1 cellular context compared by ENCODE assay signal in the genomic region with DNA sequence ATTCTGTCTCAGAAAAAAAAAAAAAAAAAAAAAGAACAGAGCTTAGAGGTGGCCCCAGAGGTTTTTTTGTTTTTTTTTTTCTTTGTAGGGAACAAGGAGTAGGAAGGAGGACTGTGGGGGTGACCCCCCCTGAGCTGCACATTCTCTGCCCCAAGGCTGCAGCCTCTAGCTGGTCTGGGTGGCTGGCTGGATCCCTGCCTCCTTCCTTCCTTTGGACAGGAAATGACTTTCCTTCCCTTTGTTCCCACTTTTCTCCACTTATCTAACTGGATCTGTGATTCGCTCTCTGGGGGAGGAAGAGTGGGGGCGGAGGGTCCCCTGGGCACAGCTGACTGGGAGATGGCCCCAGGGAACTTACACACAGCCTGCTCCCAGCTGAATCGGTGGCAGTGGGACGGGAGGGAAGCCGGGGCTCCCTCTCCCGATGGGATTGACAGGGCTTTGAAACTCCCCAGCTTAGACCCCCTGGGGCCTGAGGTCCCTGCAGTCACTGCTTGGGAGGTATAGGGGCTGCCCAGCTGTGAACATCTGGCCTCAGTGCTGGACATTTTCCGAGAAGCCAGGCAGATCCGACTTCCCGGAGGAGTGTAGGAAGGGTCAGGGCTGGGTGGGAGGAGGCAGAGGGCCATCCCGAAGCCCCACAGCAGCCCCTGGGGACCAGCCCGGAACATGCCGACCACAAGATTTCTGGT.
TF ChIP-seq lines count a peak whose summit lies in the region.

No MANE protein-coding gene starts in this region.

TF ChIP-seq in HEK293, 187 proteins besides CTCF, POLR2A, EP300 and RAD21 (continues in another document):
- TF ChIP-seq, protein P1, sequence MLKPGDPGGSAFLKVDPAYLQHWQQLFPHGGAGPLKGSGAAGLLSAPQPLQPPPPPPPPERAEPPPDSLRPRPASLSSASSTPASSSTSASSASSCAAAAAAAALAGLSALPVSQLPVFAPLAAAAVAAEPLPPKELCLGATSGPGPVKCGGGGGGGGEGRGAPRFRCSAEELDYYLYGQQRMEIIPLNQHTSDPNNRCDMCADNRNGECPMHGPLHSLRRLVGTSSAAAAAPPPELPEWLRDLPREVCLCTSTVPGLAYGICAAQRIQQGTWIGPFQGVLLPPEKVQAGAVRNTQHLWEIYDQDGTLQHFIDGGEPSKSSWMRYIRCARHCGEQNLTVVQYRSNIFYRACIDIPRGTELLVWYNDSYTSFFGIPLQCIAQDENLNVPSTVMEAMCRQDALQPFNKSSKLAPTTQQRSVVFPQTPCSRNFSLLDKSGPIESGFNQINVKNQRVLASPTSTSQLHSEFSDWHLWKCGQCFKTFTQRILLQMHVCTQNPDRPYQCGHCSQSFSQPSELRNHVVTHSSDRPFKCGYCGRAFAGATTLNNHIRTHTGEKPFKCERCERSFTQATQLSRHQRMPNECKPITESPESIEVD (tag by site-specific recombination; IDR thresholded peaks at IDR 0.05) = no peak
- TF ChIP-seq, protein P2, sequence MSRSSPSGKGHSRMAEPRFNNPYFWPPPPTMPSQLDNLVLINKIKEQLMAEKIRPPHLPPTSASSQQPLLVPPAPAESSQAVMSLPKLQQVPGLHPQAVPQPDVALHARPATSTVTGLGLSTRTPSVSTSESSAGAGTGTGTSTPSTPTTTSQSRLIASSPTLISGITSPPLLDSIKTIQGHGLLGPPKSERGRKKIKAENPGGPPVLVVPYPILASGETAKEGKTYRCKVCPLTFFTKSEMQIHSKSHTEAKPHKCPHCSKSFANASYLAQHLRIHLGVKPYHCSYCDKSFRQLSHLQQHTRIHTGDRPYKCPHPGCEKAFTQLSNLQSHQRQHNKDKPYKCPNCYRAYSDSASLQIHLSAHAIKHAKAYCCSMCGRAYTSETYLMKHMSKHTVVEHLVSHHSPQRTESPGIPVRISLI (tag by site-specific recombination; IDR thresholded peaks at IDR 0.05) = no peak
- TF ChIP-seq ZBTB1 (tag by site-specific recombination; IDR thresholded peaks at IDR 0.05) (no peak), ZNF155 (tag by site-specific recombination; IDR thresholded peaks at IDR 0.05) (no peak), ZNF214 (tag by site-specific recombination; IDR thresholded peaks at IDR 0.05; ENCODE audit: borderline replicate concordance) (no peak), ZNF837 (tag by site-specific recombination; IDR thresholded peaks at IDR 0.05) (no peak), ZFHX2 (tag by site-specific recombination; conservative IDR thresholded peaks at IDR 0.05) (peak; percentile 97), ZNF707 (tag by site-specific recombination; IDR thresholded peaks at IDR 0.05) (no peak), ZNF510 (tag by site-specific recombination; IDR thresholded peaks at IDR 0.05; ENCODE audit: insufficient replicate concordance) (no peak), SCRT1 (tag by site-specific recombination; IDR thresholded peaks at IDR 0.05; ENCODE audit: borderline replicate concordance) (no peak), ZNF112 (tag by site-specific recombination; IDR thresholded peaks at IDR 0.05) (no peak), HOXD13 (CRISPR knock-in tag; IDR thresholded peaks at IDR 0.05; ENCODE audit: borderline replicate concordance) (no peak), ZNF132 (tag by site-specific recombination; IDR thresholded peaks at IDR 0.05; ENCODE audit: borderline replicate concordance) (no peak), SCRT2 (tag by site-specific recombination; IDR thresholded peaks at IDR 0.05) (no peak), ZNF48 (tag by site-specific recombination; IDR thresholded peaks at IDR 0.05) (no peak), EGR2 (tag by site-specific recombination; IDR thresholded peaks at IDR 0.05; ENCODE audit: low read depth) (peak; percentile 95), ZNF792 (tag by site-specific recombination; IDR thresholded peaks at IDR 0.05) (no peak), ZNF292 (tag by site-specific recombination; IDR thresholded peaks at IDR 0.05; ENCODE audit: borderline replicate concordance, low read depth) (no peak), SP7 (tag by site-specific recombination; IDR thresholded peaks at IDR 0.05) (0 out of 2 replicates have a peak, but pooled peaks have one; percentile 13), ZNF211 (tag by site-specific recombination; IDR thresholded peaks at IDR 0.05; ENCODE audit: low read depth) (no peak), ZNF558 (tag by site-specific recombination; IDR thresholded peaks at IDR 0.05) (no peak), ZNF121 (tag by site-specific recombination; IDR thresholded peaks at IDR 0.05) (no peak), ZNF660 (tag by site-specific recombination; IDR thresholded peaks at IDR 0.05) (no peak), ZNF623 (tag by site-specific recombination; IDR thresholded peaks at IDR 0.05) (no peak), MYNN (tag by site-specific recombination; IDR thresholded peaks at IDR 0.05; ENCODE audit: borderline replicate concordance) (no peak), ZIC2 (tag by site-specific recombination; IDR thresholded peaks at IDR 0.05) (peak; percentile 89), ZNF133 (tag by site-specific recombination; IDR thresholded peaks at IDR 0.05) (no peak), MEIS1 (CRISPR knock-in tag; IDR thresholded peaks at IDR 0.05; ENCODE audit: borderline replicate concordance) (no peak), KLF10 (tag by site-specific recombination; IDR thresholded peaks at IDR 0.05) (no peak), ZNF610 (tag by site-specific recombination; IDR thresholded peaks at IDR 0.05; ENCODE audit: borderline replicate concordance) (no peak), ZNF621 (tag by site-specific recombination; IDR thresholded peaks at IDR 0.05) (no peak), ZNF202 (tag by site-specific recombination; IDR thresholded peaks at IDR 0.05; ENCODE audit: borderline replicate concordance) (no peak), ZNF324 (tag by site-specific recombination; IDR thresholded peaks at IDR 0.05) (no peak), ZEB2 (tag by site-specific recombination; IDR thresholded peaks at IDR 0.05) (0 out of 2 replicates have a peak, but pooled peaks have one; percentile 18), ZNF239 (tag by site-specific recombination; IDR thresholded peaks at IDR 0.05) (no peak)
- TF ChIP-seq, protein P3, sequence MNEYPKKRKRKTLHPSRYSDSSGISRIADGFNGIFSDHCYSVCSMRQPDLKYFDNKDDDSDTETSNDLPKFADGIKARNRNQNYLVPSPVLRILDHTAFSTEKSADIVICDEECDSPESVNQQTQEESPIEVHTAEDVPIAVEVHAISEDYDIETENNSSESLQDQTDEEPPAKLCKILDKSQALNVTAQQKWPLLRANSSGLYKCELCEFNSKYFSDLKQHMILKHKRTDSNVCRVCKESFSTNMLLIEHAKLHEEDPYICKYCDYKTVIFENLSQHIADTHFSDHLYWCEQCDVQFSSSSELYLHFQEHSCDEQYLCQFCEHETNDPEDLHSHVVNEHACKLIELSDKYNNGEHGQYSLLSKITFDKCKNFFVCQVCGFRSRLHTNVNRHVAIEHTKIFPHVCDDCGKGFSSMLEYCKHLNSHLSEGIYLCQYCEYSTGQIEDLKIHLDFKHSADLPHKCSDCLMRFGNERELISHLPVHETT (tag by site-specific recombination; IDR thresholded peaks at IDR 0.05) = no peak
- TF ChIP-seq, protein P4, sequence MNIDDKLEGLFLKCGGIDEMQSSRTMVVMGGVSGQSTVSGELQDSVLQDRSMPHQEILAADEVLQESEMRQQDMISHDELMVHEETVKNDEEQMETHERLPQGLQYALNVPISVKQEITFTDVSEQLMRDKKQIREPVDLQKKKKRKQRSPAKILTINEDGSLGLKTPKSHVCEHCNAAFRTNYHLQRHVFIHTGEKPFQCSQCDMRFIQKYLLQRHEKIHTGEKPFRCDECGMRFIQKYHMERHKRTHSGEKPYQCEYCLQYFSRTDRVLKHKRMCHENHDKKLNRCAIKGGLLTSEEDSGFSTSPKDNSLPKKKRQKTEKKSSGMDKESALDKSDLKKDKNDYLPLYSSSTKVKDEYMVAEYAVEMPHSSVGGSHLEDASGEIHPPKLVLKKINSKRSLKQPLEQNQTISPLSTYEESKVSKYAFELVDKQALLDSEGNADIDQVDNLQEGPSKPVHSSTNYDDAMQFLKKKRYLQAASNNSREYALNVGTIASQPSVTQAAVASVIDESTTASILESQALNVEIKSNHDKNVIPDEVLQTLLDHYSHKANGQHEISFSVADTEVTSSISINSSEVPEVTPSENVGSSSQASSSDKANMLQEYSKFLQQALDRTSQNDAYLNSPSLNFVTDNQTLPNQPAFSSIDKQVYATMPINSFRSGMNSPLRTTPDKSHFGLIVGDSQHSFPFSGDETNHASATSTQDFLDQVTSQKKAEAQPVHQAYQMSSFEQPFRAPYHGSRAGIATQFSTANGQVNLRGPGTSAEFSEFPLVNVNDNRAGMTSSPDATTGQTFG (tag by site-specific recombination; IDR thresholded peaks at IDR 0.05; ENCODE audit: borderline replicate concordance) = no peak
- TF ChIP-seq, protein P5, sequence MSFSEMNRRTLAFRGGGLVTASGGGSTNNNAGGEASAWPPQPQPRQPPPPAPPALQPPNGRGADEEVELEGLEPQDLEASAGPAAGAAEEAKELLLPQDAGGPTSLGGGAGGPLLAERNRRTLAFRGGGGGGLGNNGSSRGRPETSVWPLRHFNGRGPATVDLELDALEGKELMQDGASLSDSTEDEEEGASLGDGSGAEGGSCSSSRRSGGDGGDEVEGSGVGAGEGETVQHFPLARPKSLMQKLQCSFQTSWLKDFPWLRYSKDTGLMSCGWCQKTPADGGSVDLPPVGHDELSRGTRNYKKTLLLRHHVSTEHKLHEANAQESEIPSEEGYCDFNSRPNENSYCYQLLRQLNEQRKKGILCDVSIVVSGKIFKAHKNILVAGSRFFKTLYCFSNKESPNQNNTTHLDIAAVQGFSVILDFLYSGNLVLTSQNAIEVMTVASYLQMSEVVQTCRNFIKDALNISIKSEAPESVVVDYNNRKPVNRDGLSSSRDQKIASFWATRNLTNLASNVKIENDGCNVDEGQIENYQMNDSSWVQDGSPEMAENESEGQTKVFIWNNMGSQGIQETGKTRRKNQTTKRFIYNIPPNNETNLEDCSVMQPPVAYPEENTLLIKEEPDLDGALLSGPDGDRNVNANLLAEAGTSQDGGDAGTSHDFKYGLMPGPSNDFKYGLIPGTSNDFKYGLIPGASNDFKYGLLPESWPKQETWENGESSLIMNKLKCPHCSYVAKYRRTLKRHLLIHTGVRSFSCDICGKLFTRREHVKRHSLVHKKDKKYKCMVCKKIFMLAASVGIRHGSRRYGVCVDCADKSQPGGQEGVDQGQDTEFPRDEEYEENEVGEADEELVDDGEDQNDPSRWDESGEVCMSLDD (tag by site-specific recombination; IDR thresholded peaks at IDR 0.05) = no peak
- TF ChIP-seq, protein P6, sequence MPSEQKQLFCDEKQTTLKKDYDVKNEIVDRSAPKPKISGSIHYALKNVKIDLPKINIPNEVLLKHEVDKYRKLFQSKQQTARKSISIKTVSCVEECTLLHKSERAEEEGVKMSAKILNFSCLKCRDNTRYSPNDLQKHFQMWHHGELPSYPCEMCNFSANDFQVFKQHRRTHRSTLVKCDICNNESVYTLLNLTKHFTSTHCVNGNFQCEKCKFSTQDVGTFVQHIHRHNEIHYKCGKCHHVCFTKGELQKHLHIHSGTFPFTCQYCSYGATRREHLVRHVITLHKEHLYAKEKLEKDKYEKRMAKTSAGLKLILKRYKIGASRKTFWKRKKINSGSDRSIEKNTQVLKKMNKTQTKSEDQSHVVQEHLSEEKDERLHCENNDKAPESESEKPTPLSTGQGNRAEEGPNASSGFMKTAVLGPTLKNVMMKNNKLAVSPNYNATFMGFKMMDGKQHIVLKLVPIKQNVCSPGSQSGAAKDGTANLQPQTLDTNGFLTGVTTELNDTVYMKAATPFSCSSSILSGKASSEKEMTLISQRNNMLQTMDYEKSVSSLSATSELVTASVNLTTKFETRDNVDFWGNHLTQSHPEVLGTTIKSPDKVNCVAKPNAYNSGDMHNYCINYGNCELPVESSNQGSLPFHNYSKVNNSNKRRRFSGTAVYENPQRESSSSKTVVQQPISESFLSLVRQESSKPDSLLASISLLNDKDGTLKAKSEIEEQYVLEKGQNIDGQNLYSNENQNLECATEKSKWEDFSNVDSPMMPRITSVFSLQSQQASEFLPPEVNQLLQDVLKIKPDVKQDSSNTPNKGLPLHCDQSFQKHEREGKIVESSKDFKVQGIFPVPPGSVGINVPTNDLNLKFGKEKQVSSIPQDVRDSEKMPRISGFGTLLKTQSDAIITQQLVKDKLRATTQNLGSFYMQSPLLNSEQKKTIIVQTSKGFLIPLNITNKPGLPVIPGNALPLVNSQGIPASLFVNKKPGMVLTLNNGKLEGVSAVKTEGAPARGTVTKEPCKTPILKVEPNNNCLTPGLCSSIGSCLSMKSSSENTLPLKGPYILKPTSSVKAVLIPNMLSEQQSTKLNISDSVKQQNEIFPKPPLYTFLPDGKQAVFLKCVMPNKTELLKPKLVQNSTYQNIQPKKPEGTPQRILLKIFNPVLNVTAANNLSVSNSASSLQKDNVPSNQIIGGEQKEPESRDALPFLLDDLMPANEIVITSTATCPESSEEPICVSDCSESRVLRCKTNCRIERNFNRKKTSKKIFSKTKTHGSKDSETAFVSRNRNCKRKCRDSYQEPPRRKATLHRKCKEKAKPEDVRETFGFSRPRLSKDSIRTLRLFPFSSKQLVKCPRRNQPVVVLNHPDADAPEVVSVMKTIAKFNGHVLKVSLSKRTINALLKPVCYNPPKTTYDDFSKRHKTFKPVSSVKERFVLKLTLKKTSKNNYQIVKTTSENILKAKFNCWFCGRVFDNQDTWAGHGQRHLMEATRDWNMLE (tag by site-specific recombination; conservative IDR thresholded peaks at IDR 0.05; ENCODE audit: low read depth) = no peak
- TF ChIP-seq, protein P7, sequence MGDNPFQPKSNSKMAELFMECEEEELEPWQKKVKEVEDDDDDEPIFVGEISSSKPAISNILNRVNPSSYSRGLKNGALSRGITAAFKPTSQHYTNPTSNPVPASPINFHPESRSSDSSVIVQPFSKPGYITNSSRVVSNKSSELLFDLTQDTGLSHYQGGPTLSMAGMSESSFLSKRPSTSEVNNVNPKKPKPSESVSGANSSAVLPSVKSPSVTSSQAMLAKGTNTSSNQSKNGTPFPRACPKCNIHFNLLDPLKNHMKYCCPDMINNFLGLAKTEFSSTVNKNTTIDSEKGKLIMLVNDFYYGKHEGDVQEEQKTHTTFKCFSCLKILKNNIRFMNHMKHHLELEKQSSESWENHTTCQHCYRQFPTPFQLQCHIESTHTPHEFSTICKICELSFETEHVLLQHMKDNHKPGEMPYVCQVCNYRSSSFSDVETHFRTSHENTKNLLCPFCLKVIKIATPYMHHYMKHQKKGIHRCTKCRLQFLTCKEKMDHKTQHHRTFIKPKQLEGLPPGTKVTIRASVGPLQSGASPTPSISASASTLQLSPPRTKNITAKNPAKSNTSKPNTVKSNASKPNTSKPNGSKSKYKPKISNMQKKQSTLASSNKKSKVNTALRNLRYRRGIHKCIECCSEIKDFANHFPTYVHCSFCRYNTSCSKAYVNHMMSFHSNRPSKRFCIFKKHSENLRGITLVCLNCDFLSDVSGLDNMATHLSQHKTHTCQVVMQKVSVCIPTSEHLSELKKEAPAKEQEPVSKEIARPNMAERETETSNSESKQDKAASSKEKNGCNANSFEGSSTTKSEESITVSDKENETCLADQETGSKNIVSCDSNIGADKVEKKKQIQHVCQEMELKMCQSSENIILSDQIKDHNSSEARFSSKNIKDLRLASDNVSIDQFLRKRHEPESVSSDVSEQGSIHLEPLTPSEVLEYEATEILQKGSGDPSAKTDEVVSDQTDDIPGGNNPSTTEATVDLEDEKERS (tag by site-specific recombination; IDR thresholded peaks at IDR 0.05) = no peak
